Comparison of ENCODE assay signal across 19 cellular contexts in the genomic region with DNA sequence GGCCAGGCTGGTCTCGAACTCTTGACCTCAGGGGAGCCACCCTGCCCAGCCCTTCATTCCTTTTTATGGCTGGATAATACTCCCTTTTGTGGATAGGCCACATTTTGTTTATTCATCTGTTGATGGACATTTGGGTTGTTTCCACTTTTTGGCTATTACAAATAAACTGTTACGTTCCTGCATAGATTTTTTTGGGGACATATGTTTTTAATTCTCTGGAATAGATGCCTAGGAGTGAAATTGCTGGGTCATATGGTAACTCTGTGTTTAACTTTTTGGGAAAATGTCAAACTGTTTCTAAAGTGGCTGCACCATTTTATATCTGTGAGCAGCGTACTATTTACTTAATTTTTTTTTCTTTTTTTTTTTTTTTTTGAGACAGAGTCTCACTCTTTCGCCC.
"Had no signal": no experiment of that assay in that cellular context is flagged by ENCODE, and none has a peak within 500 bp of the region (broad histone marks: within the 10 kb centered on the region; RNA-seq: fewer than 3 reads in every experiment).

No MANE protein-coding gene starts in this region.

- H3K4me3 ChIP-seq: lung, smooth muscle cell, testis, upper lobe of right lung had no signal

- H3K9me3 ChIP-seq: neutrophil, testis, upper lobe of right lung had no signal

- H3K27me3 ChIP-seq: neutrophil, testis, upper lobe of right lung had no signal

- FAIRE-seq: kidney had no signal

- ATAC-seq: activated naive CD4-positive, alpha-beta T cell treated with anti-CD3 and anti-CD28 coated beads, Interleukin-2, amount 50 U/mL, for 72 hours; activated T-cell treated with anti-CD3 and anti-CD28 coated beads, Interleukin-2, amount 50 U/mL, for 72 hours; effector memory CD8-positive, alpha-beta T cell; left lobe of liver; natural killer cell treated with Interleukin-12 subunit alpha and Interleukin-12 subunit beta and Interleukin-15 and Interleukin-18, amount 100 ng/mL, for 72 hours; sciatic nerve; stimulated activated effector memory CD8-positive, alpha-beta T cell treated with anti-CD3 and anti-CD28 coated beads, Interleukin-12 subunit alpha, Interleukin-12 subunit beta, amount 100 ng/mL, for 72 hours; upper lobe of right lung had no signal

- H3K27ac ChIP-seq: parathyroid adenoma, upper lobe of right lung, WERI-Rb-1 had no signal

- DNase-seq: activated CD4-positive, alpha-beta T cell treated with anti-CD3 and anti-CD28 coated beads for 1 hour; activated effector memory CD4-positive, alpha-beta T cell treated with anti-CD3 and anti-CD28 coated beads, Interleukin-2, amount 50 U/mL, for 16 hours; activated T-cell treated with anti-CD3 and anti-CD28 coated beads, Interleukin-2, amount 50 U/mL, for 72 hours; effector memory CD8-positive, alpha-beta T cell; kidney; stimulated activated CD4-positive, alpha-beta T cell treated with anti-CD3 and anti-CD28 coated beads, Interleukin-4, amount 100 ng/mL, for 24 hours; T-helper 2 cell; testis; upper lobe of right lung; WERI-Rb-1 had no signal
